Comparison of ENCODE assay signal across 8 cellular contexts in genomic region chr3:38453075-38453913, GRCh38. TPM values are rescaled to one million over a fixed set of nuclear protein-coding genes. Genes with fewer than 3 reads are reported as not detected.
DNase-seq lines count a peak whose midpoint lies in the region; ATAC-seq and TF ChIP-seq lines count a peak whose summit lies in the region.

ACVR2B (plus strand) TSS chr3:38453890; CDS start chr3:38454323, 433 bp downstream.

- H3K4me1 ChIP-seq in left ventricle myocardium inferior, result peaks cover 45% of the 10 kb centered on the region
- peaks cover 20 to 46% (median 33%) of the 10 kb centered on the region in 4 donors for H3K4me1 ChIP-seq in upper lobe of left lung

- H3K36me3 ChIP-seq in left ventricle myocardium inferior (no peaks in the 10 kb centered on the region), upper lobe of left lung (no peaks in the 10 kb centered on the region)

- no peaks in the 10 kb centered on the region for H3K27me3 Mint-ChIP-seq in progenitor cell of endocrine pancreas

- TF ChIP-seq CTCF in left ventricle myocardium inferior (IDR thresholded peaks at IDR 0.05; ENCODE audit: borderline replicate concordance) (no peak), progenitor cell of endocrine pancreas (IDR thresholded peaks at IDR 0.05; ENCODE audit: unreplicated experiment) (no peak), upper lobe of left lung (IDR thresholded peaks at IDR 0.05) (no peak)

- no peaks in the 10 kb centered on the region for H3K27me3 ChIP-seq in left ventricle myocardium inferior (ENCODE audit: low read depth)
- no peaks in the 10 kb centered on the region for H3K27me3 ChIP-seq in upper lobe of left lung

- H3K27ac ChIP-seq in left ventricle myocardium inferior (replicated peaks) (peak within 1 kb of the TSS; percentile 92), upper lobe of left lung (peak within 1 kb of the TSS; percentile 81 to 94 (median 84))

- peaks cover 7% of the 10 kb centered on the region for H3K36me3 Mint-ChIP-seq in progenitor cell of endocrine pancreas (ENCODE audit: insufficient read depth)

- H3K9me3 Mint-ChIP-seq in progenitor cell of endocrine pancreas (ENCODE audit: low read depth), result peaks cover 8% of the 10 kb centered on the region

- no peak for TF ChIP-seq EP300 in upper lobe of left lung (IDR thresholded peaks at IDR 0.05)

- 10 to 28% methylated on average over 9 to 30 of the region's 48 CpGs for WGBS in upper lobe of left lung, 2 donors

- peak; percentile 22 for DNase-seq in DMS79 (lab: John Stamatoyannopoulos, UW)
- peak; percentile 91 for DNase-seq in HEK293T (ENCODE audit: extremely low spot score)
- peak; percentile 78 for DNase-seq in NCI-H1105 treated with DMSO at 0.1 percent for 48 hours (lab: John Stamatoyannopoulos, UW)
- peak; percentile 36 to 75 (median 54) for DNase-seq in T-helper 1 cell
- peak in 55 of 56 donors; percentile 20 to 92 (median 76) for DNase-seq in amygdala (lab: John Stamatoyannopoulos, UW)
- peak; percentile 93 for DNase-seq in left ventricle myocardium inferior
- DNase-seq in progenitor cell of endocrine pancreas (ENCODE audit: low spot score, unreplicated experiment), result peak; percentile 82
- peak; percentile 89 to 97 for DNase-seq in upper lobe of left lung

- peak in 1 of 4 donors; percentile 17 for TF ChIP-seq POLR2A in upper lobe of left lung (IDR thresholded peaks at IDR 0.05)

- CTCF ChIA-PET in HEK293T (lab: Yijun Ruan, JAX), result no interaction called here

- peaks cover 26% of the 10 kb centered on the region for H3K4me1 Mint-ChIP-seq in progenitor cell of endocrine pancreas (ENCODE audit: low read depth)

- peak; percentile 89 to 90 for ATAC-seq in upper lobe of left lung (ENCODE audit: low FRiP score in 2 of 2)

- intact Hi-C loops in left ventricle myocardium inferior (cut with micrococcal nuclease), result no loop called here

- H3K27ac Mint-ChIP-seq in progenitor cell of endocrine pancreas, result peak within 1 kb of the TSS; percentile 100

- H3K4me3 Mint-ChIP-seq in progenitor cell of endocrine pancreas (ENCODE audit: low read depth), result peak within 1 kb of the TSS; percentile 99

- H3K4me3 ChIP-seq in left ventricle myocardium inferior (peak within 1 kb of the TSS; percentile 96), upper lobe of left lung (peak within 1 kb of the TSS; percentile 81 to 97 (median 91))

- POLR2A ChIA-PET in HEK293T (lab: Yijun Ruan, JAX), result no interaction called here

- H3K9me3 ChIP-seq in left ventricle myocardium inferior (replicated peaks) (no peaks in the 10 kb centered on the region), upper lobe of left lung (no peaks in the 10 kb centered on the region)

TF ChIP-seq in HEK293T, 16 proteins besides CTCF, POLR2A, EP300 and RAD21:
- TF ChIP-seq L3MBTL2 (conservative IDR thresholded peaks at IDR 0.05), result peak; percentile 52; the same call in 1 of the 2 replicates
- TF ChIP-seq FOXA1 (IDR thresholded peaks at IDR 0.05), result no peak
- no peak for TF ChIP-seq CTBP1 (IDR thresholded peaks at IDR 0.05; ENCODE audit: borderline replicate concordance)

RNA-seq across cellular contexts. Expression of gene ACVR2B, which starts in this region (rescaled TPM):
- total RNA-seq in left ventricle myocardium inferior (5.5 TPM), progenitor cell of endocrine pancreas (77.6 and 83.9 TPM in 2 replicates), upper lobe of left lung (1 to 10 TPM; 4.1 to 9.4 (median 8.0) TPM)

Comparison
In these comparisons a context has a peak if more than half of its experiments do, and no peak if none do; other contexts are left out.
1. Peak in every context shown above with its lines: DNase-seq, ATAC-seq, H3K4me3 ChIP-seq and H3K27ac ChIP-seq.
2. DNase-seq: peak in every context shown above with its lines; median percentile 93 in left ventricle myocardium inferior; 93 in upper lobe of left lung; 91 in HEK293T; 82 in progenitor cell of endocrine pancreas; 78 in NCI-H1105 treated with DMSO at 0.1 percent for 48 hours; 76 in amygdala; 54 in T-helper 1 cell; 22 in DMS79.